Comparison of ENCODE assay signal across 26 cellular contexts in the genomic region with DNA sequence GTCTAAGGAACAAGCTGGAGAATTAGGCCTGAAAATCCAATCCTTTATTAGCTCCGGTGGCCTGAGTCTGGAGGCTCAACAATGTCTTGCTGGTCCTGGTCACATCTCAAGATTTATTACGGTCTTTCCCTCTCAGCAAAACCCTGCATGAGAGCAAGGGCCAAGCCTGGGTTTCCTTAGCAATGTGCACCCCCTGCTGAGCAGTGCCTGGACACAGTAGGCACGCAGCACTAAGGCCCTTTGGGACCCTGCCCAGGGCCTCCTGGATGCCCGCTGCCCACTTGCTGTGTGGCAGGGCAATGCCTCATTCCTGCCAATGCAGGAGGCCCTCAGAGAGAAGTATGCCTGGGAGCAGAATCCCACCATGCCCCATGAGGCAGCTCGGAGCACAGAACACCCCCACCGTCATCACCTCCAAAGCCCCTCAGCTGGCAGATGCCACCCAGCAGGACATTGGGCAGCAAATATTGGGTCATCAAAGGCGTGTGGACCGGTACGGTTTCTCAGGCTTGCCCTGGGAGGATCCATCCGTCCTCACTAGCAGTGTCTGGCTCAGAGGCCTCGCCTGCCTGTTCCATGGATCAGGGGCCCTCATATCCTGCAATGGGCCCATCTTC.
DNase-seq lines count a peak whose midpoint lies in the region; ATAC-seq and TF ChIP-seq lines count a peak whose summit lies in the region.
"Had no signal": no experiment of that assay in that cellular context is flagged by ENCODE, and none has a peak within 500 bp of the region (broad histone marks: within the 10 kb centered on the region; RNA-seq: fewer than 3 reads in every experiment).

No MANE protein-coding gene starts in this region.

- H3K36me3 ChIP-seq in psoas muscle (ENCODE audit: insufficient read depth in 1 of 2, low read depth in 1 of 2) (no peaks in the 10 kb centered on the region), uterus (no peaks in the 10 kb centered on the region)
- H3K36me3 ChIP-seq: ovary, transverse colon had no signal

- H3K27ac Mint-ChIP-seq in chondrocyte (ENCODE audit: unreplicated experiment) = no peak overlapping the region
- H3K27ac Mint-ChIP-seq: CD8-positive, alpha-beta T cell; naive thymus-derived CD4-positive, alpha-beta T cell; T-helper 17 cell had no signal

- H3K4me1 ChIP-seq in psoas muscle (no peaks in the 10 kb centered on the region), uterus (no peaks in the 10 kb centered on the region)
- H3K4me1 ChIP-seq: transverse colon had no signal

- H3K4me3 Mint-ChIP-seq in chondrocyte (ENCODE audit: unreplicated experiment) = no peak overlapping the region
- H3K4me3 Mint-ChIP-seq: CD8-positive, alpha-beta T cell; naive thymus-derived CD4-positive, alpha-beta T cell; stimulated activated naive CD8-positive, alpha-beta T cell treated with anti-CD3 and anti-CD28 coated beads, Interleukin-15, amount 100 ng/mL, for 72 hours had no signal

- H3K4me3 ChIP-seq in psoas muscle = no peak overlapping the region
- no peak overlapping the region for H3K4me3 ChIP-seq in uterus
- H3K4me3 ChIP-seq: ovary, skin epidermis, transverse colon had no signal

- TF ChIP-seq POLR2A in uterus (IDR thresholded peaks at IDR 0.05) = no peak

- H3K9me3 Mint-ChIP-seq in chondrocyte (ENCODE audit: low read depth) = peaks cover 7% of the 10 kb centered on the region
- H3K9me3 Mint-ChIP-seq: CD8-positive, alpha-beta T cell; stimulated activated naive CD8-positive, alpha-beta T cell treated with anti-CD3 and anti-CD28 coated beads, Interleukin-15, amount 100 ng/mL, for 72 hours had no signal

- no peaks in the 10 kb centered on the region for H3K36me3 Mint-ChIP-seq in chondrocyte (ENCODE audit: low read depth)
- H3K36me3 Mint-ChIP-seq: CD8-positive, alpha-beta T cell; naive thymus-derived CD4-positive, alpha-beta T cell had no signal

- H3K4me1 Mint-ChIP-seq in chondrocyte (ENCODE audit: low read depth) = peaks cover 7% of the 10 kb centered on the region
- H3K4me1 Mint-ChIP-seq: naive thymus-derived CD4-positive, alpha-beta T cell; stimulated activated naive CD8-positive, alpha-beta T cell treated with anti-CD3 and anti-CD28 coated beads, Interleukin-15, amount 100 ng/mL, for 72 hours had no signal

- intact Hi-C loops in psoas muscle (cut with DNase I) = loop anchor here (2.0 to 10.0 kb wide), 3 partner anchors 238 to 268 kb away; no protein-coding TSS in a partner anchor
- intact Hi-C loops in uterus (cut with DNase I; ENCODE audit: low total_unique reads) = no loop called here

- WGBS in psoas muscle, 3 donors = 67 to 79% (median 67%) methylated on average over 11 of the region's 11 CpGs

- TF ChIP-seq CTCF in GM10266 (IDR thresholded peaks at IDR 0.05; ENCODE audit: control insufficient read depth, insufficient read depth, low read depth, missing control alignments) (peak; percentile 2), chondrocyte (IDR thresholded peaks at IDR 0.05) (no peak), psoas muscle (IDR thresholded peaks at IDR 0.05) (peak; percentile 24), uterus (IDR thresholded peaks at IDR 0.05) (peak in 1 of 4 experiments; percentile 22)

- ATAC-seq in left lobe of liver (peak; percentile 50), psoas muscle (peak; percentile 30 to 86 (median 72)), GM21423 (IDR thresholded peaks at IDR 0.05; ENCODE audit: unreplicated experiment) (no peak), HG02571 (IDR thresholded peaks at IDR 0.05; ENCODE audit: unreplicated experiment) (no peak)
- ATAC-seq: CD8-positive, alpha-beta T cell; esophagus mucosa; naive thymus-derived CD4-positive, alpha-beta T cell; stimulated activated naive CD8-positive, alpha-beta T cell treated with anti-CD3 and anti-CD28 coated beads, Interleukin-15, amount 100 ng/mL, for 72 hours; T-helper 17 cell had no signal

- H3K9me3 ChIP-seq in psoas muscle (no peaks in the 10 kb centered on the region), uterus (no peaks in the 10 kb centered on the region)
- H3K9me3 ChIP-seq: ovary, transverse colon had no signal

- no peak overlapping the region for H3K27ac ChIP-seq in psoas muscle
- H3K27ac ChIP-seq in uterus = no peak overlapping the region
- H3K27ac ChIP-seq: ovary, skin epidermis, transverse colon, VCaP had no signal

- no peaks in the 10 kb centered on the region for H3K27me3 ChIP-seq in psoas muscle (ENCODE audit: insufficient read depth in 3 of 3, low read length in 2 of 3)
- no peaks in the 10 kb centered on the region for H3K27me3 ChIP-seq in uterus
- H3K27me3 ChIP-seq: ovary, transverse colon had no signal

- peaks cover 9% of the 10 kb centered on the region for H3K27me3 Mint-ChIP-seq in chondrocyte (ENCODE audit: low read depth)
- H3K27me3 Mint-ChIP-seq: stimulated activated naive CD8-positive, alpha-beta T cell treated with anti-CD3 and anti-CD28 coated beads, Interleukin-15, amount 100 ng/mL, for 72 hours had no signal

- DNase-seq in GM10266 (ENCODE audit: extremely low spot score) (no peak), chondrocyte (ENCODE audit: low spot score) (peak; percentile 68), left lobe of liver (ENCODE audit: low spot score) (no peak), psoas muscle (no peak), AG20443 (ENCODE audit: low spot score) (no peak), uterus (no peak)
- DNase-seq: activated CD4-positive, alpha-beta T cell treated with anti-CD3 and anti-CD28 coated beads, Interleukin-2, amount 50 U/mL, for 48 hours; activated naive CD4-positive, alpha-beta T cell; CD8-positive, alpha-beta T cell; GOT3; KBM-7; mammary epithelial cell; naive thymus-derived CD4-positive, alpha-beta T cell; NCI-H1694; NCI-H2227 treated with DMSO at 0.1 percent for 48 hours; NCI-H82; stimulated activated CD4-positive, alpha-beta T cell treated with anti-CD3 and anti-CD28 coated beads, Interleukin-4, amount 100 ng/mL, for 1 hour; stimulated activated naive CD8-positive, alpha-beta T cell treated with anti-CD3 and anti-CD28 coated beads, Interleukin-15, amount 100 ng/mL, for 72 hours; T-helper 17 cell; transverse colon had no signal

Comparison
In these comparisons a context has a peak if more than half of its experiments do, and no peak if none do; other contexts are left out.
1. ATAC-seq: peak in left lobe of liver (single experiment) and psoas muscle (4 of 4); none in GM21423 (single experiment) and HG02571 (single experiment).